Comparison of ENCODE assay signal across 1 cellular context in genomic region chr21:38773108-38774061, GRCh38.
TF ChIP-seq lines count a peak whose summit lies in the region.

No MANE protein-coding gene starts in this region.

TF ChIP-seq in HEK293, 187 proteins besides CTCF, POLR2A, EP300 and RAD21 (continued from another document):
- TF ChIP-seq ZNF398 (tag by site-specific recombination; IDR thresholded peaks at IDR 0.05) (no peak), ZNF660 (tag by site-specific recombination; IDR thresholded peaks at IDR 0.05) (0 out of 2 replicates have a peak, but pooled peaks have one; percentile 27), ZNF629 (tag by site-specific recombination; IDR thresholded peaks at IDR 0.05) (no peak), ZNF785 (tag by site-specific recombination; IDR thresholded peaks at IDR 0.05) (no peak)
